15 cellular contexts compared by ENCODE assay signal in genomic region chr20:31751126-31751525, GRCh38. TPM values are rescaled to one million over a fixed set of nuclear protein-coding genes. Genes with fewer than 3 reads are reported as not detected.
DNase-seq lines count a peak whose midpoint lies in the region; ATAC-seq and TF ChIP-seq lines count a peak whose summit lies in the region.
"Had no signal": no experiment of that assay in that cellular context is flagged by ENCODE, and none has a peak within 500 bp of the region (broad histone marks: within the 10 kb centered on the region; RNA-seq: fewer than 3 reads in every experiment).

No MANE protein-coding gene starts in this region.

- H2AFZ ChIP-seq in GM23248, result peak overlapping the region; percentile 19; the same call in 1 of the 2 replicates

- peak overlapping the region; percentile 34; the same call in 1 of the 2 replicates for H3K9ac ChIP-seq in GM23248

- H3K36me3 ChIP-seq in GM23248 (ENCODE audit: low read depth), result no peaks in the 10 kb centered on the region
- H3K36me3 ChIP-seq: adrenal gland had no signal

- in situ Hi-C loops in GM23248 (cut with MboI), result no loop called here

- no peaks in the 10 kb centered on the region for H3K9me2 ChIP-seq in GM23248 (ENCODE audit: insufficient read depth)

- peak overlapping the region; percentile 5 to 69 (median 57) for H3K27ac Mint-ChIP-seq in brain
- H3K27ac Mint-ChIP-seq: IgD-negative memory B cell had no signal

- peaks cover 12% of the 10 kb centered on the region for H3K4me1 ChIP-seq in GM23248 (ENCODE audit: insufficient read depth)
- H3K4me1 ChIP-seq: adrenal gland had no signal

- peak overlapping the region; percentile 0 for H3K4me2 ChIP-seq in GM23248 (ENCODE audit: unreplicated experiment)
- H3K4me2 ChIP-seq: A549 had no signal

- 3 to 5% methylated on average over 1 of the region's 1 CpG for WGBS in GM23248 (ENCODE audit: low coverage in 1 of 2, low lambda C conversion rate in 2 of 2, missing lambda C conversion rate in 2 of 2), 2 experiments

- DNase-seq in A172 (ENCODE audit: low spot score) (peak; percentile 39), GM23248 (peak; percentile 88), iris pigment epithelial cell (ENCODE audit: low read depth) (peak; percentile 77), hippocampal formation (lab: John Stamatoyannopoulos, UW) (no peak), retina (no peak), NCI-H2029 treated with DMSO at 0.1 percent for 48 hours (lab: John Stamatoyannopoulos, UW) (no peak)
- no peak for DNase-seq in stimulated activated naive CD8-positive, alpha-beta T cell treated with anti-CD3 and anti-CD28 coated beads, Interleukin-15, Interleukin-2, amounts not matched to agents 100 U/mL and 50 U/mL, for 24 hours
- DNase-seq: activated CD4-positive, alpha-beta T cell treated with anti-CD3 and anti-CD28 coated beads, Interleukin-2, amount 50 U/mL, for 4 hours; adrenal gland; GOT3; NCI-H1417 treated with DMSO at 0.1 percent for 48 hours; stimulated activated CD4-positive, alpha-beta T cell treated with anti-CD3 and anti-CD28 coated beads, Interleukin-2, amount 100 ng/mL, for 48 hours had no signal

- peaks cover 100% of the 10 kb centered on the region for H3K79me2 ChIP-seq in GM23248 (ENCODE audit: insufficient read depth)

- H3K4me3 Mint-ChIP-seq in brain, result no peak overlapping the region
- H3K4me3 Mint-ChIP-seq: IgD-negative memory B cell had no signal

- H3K4me3 ChIP-seq in GM23248, result no peak overlapping the region
- H3K4me3 ChIP-seq: A549, adrenal gland had no signal

- H3K9me3 Mint-ChIP-seq in brain, result no peaks in the 10 kb centered on the region
- H3K9me3 Mint-ChIP-seq: IgD-negative memory B cell had no signal

- peaks cover 12% of the 10 kb centered on the region for H3K36me3 Mint-ChIP-seq in brain
- H3K36me3 Mint-ChIP-seq: IgD-negative memory B cell had no signal

- peaks cover 30% of the 10 kb centered on the region for H3K4me1 Mint-ChIP-seq in brain

- no peaks in the 10 kb centered on the region for H3K9me3 ChIP-seq in GM23248 (ENCODE audit: low read depth)
- H3K9me3 ChIP-seq: A549, adrenal gland had no signal

- no peaks in the 10 kb centered on the region for H4K20me1 ChIP-seq in GM23248 (ENCODE audit: insufficient read depth)

- no peaks in the 10 kb centered on the region for H3F3A ChIP-seq in GM23248 (ENCODE audit: insufficient read depth)

- TF ChIP-seq CTCF in brain (conservative IDR thresholded peaks at IDR 0.05), result no peak

- no peaks in the 10 kb centered on the region for H3K27me3 Mint-ChIP-seq in brain
- H3K27me3 Mint-ChIP-seq: IgD-negative memory B cell had no signal

- ATAC-seq in stimulated activated naive CD8-positive, alpha-beta T cell treated with anti-CD3 and anti-CD28 coated beads, Interleukin-15, Interleukin-2, amounts not matched to agents 100 U/mL and 50 U/mL, for 24 hours, result no peak
- ATAC-seq: A549 had no signal

- peak overlapping the region; percentile 64 for H3K27ac ChIP-seq in GM23248
- H3K27ac ChIP-seq: A549, adrenal gland had no signal

- H3K27me3 ChIP-seq in GM23248 (replicated peaks; ENCODE audit: insufficient read depth), result no peaks in the 10 kb centered on the region
- H3K27me3 ChIP-seq: adrenal gland had no signal

RNA-seq across cellular contexts. Expression of gene TPX2, which starts 12.0 kb away (rescaled TPM):
- total RNA-seq in A172 (2014; rRNA removed; shearing (Covaris generic)), result 224 and 245 TPM in 2 replicates
- total RNA-seq in GM23248 (2014; rRNA removed; shearing (Covaris generic)), result 35.5 and 39.6 TPM in 2 replicates
- 37.6 and 37.7 TPM in 2 replicates for polyA plus RNA-seq in GM23248 (2016; fragmentation: Nextera tagmentation; extraction: Ambion mirVana)
- 150 TPM for polyA plus RNA-seq in brain (ENCODE audit: insufficient read depth, low read depth, low replicate concordance)

RNA-seq across cellular contexts. Expression of gene BCL2L1, which starts 28.5 kb away (rescaled TPM):
- 202 and 212 TPM in 2 replicates for total RNA-seq in A172 (2014; rRNA removed; shearing (Covaris generic))
- total RNA-seq in GM23248 (2014; rRNA removed; shearing (Covaris generic)), result 83.8 and 95.1 TPM in 2 replicates
- polyA plus RNA-seq in GM23248 (2016; fragmentation: Nextera tagmentation; extraction: Ambion mirVana), result 56.2 and 56.3 TPM in 2 replicates
- polyA plus RNA-seq in brain (ENCODE audit: insufficient read depth, low read depth, low replicate concordance), result 184 TPM

Comparison
In these comparisons a context has a peak if more than half of its experiments do, and no peak if none do; other contexts are left out.
1. DNase-seq: peak in A172 (single experiment), GM23248 (single experiment) and iris pigment epithelial cell (single experiment); none in hippocampal formation (0 of 2), retina (single experiment), NCI-H2029 treated with DMSO at 0.1 percent for 48 hours (single experiment) and stimulated activated naive CD8-positive, alpha-beta T cell treated with anti-CD3 and anti-CD28 coated beads, Interleukin-15, Interleukin-2, amounts not matched to agents 100 U/mL and 50 U/mL, for 24 hours (single experiment).